ENCODE assay signal across 14 cellular contexts in the genomic region with DNA sequence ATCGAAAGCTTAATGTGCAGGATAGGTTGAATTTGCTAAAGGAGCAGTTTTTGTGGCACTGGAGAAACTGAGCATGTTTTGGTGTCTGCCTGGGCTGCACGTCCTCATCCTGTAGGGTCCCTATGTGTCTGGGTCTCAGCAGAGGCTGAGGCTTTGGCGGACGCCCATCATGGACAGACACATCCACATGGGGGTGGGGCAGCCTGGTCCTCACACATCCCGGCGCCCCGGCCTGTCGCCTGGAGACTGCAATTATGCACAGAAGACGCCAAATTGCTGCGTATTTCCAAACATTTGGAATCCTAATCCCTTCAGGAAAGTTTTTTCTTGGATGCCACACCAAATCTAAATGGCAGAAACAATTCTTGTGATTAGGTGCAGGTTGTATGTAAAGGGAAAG.
DNase-seq lines count a peak whose midpoint lies in the region; ATAC-seq and TF ChIP-seq lines count a peak whose summit lies in the region.
"Had no signal": no experiment of that assay in that cellular context is flagged by ENCODE, and none has a peak within 500 bp of the region (broad histone marks: within the 10 kb centered on the region; RNA-seq: fewer than 3 reads in every experiment).

No MANE protein-coding gene starts in this region.

- H2AK5ac ChIP-seq in neuronal stem cell (ENCODE audit: low read depth, low read length) = no peak overlapping the region

- no peak overlapping the region for H3K4ac ChIP-seq in neuronal stem cell (ENCODE audit: low read length)

- TF ChIP-seq EP300 in tibial nerve (IDR thresholded peaks at IDR 0.05) = no peak

- no peaks in the 10 kb centered on the region for H3K4me1 ChIP-seq in right cardiac atrium (ENCODE audit: control insufficient read depth, insufficient read depth, low read length)
- no peaks in the 10 kb centered on the region for H3K4me1 ChIP-seq in left ventricle myocardium inferior
- H3K4me1 ChIP-seq in neuronal stem cell (ENCODE audit: control insufficient read depth in 2 of 2, insufficient read depth in 1 of 2, low read depth in 1 of 2, low read length in 2 of 2) = peaks cover 0 to 9% of the 10 kb centered on the region in 2 donors
- H3K4me1 ChIP-seq in tibial nerve = no peaks in the 10 kb centered on the region
- H3K4me1 ChIP-seq: SJCRH30 had no signal

- no peak overlapping the region for H3K27ac ChIP-seq in right cardiac atrium (ENCODE audit: low read length)
- H3K27ac ChIP-seq in left ventricle myocardium inferior (replicated peaks) = no peak overlapping the region
- H3K27ac ChIP-seq in neuronal stem cell (replicated peaks; ENCODE audit: low read length) = no peak overlapping the region
- no peak overlapping the region for H3K27ac ChIP-seq in tibial nerve
- H3K27ac ChIP-seq: HL-60, SJCRH30 had no signal

- H2AFZ ChIP-seq in neuronal stem cell (ENCODE audit: low read length) = no peak overlapping the region
- H2AFZ ChIP-seq: GM23338 had no signal

- H3K27me3 ChIP-seq in right cardiac atrium (ENCODE audit: control insufficient read depth, insufficient read depth) = no peaks in the 10 kb centered on the region
- H3K27me3 ChIP-seq in left ventricle myocardium inferior (ENCODE audit: low read depth) = peaks cover 34% of the 10 kb centered on the region
- no peaks in the 10 kb centered on the region for H3K27me3 ChIP-seq in neuronal stem cell (ENCODE audit: control insufficient read depth in 3 of 3, insufficient read depth in 3 of 3, low read depth in 1 of 3, low read length in 3 of 3)
- H3K27me3 ChIP-seq in tibial nerve = no peaks in the 10 kb centered on the region

- intact Hi-C loops in right cardiac atrium (cut with DNase I) = no loop called here
- intact Hi-C loops in left ventricle myocardium inferior (cut with micrococcal nuclease) = no loop called here

- no peak overlapping the region for H2BK15ac ChIP-seq in neuronal stem cell (ENCODE audit: low read length)

- TF ChIP-seq POLR2A in tibial nerve (IDR thresholded peaks at IDR 0.05) = no peak

- no peak overlapping the region for H4K8ac ChIP-seq in neuronal stem cell (ENCODE audit: low read depth, low read length)

- H2BK120ac ChIP-seq in neuronal stem cell (ENCODE audit: low read depth, low read length) = no peak overlapping the region

- no peak overlapping the region for H2BK12ac ChIP-seq in neuronal stem cell (ENCODE audit: low read length)

- H3K4me3 ChIP-seq in right cardiac atrium (ENCODE audit: low read length) (no peak overlapping the region), left ventricle myocardium inferior (no peak overlapping the region), neuronal stem cell (ENCODE audit: low read length in 2 of 2) (no peak overlapping the region), tibial nerve (no peak overlapping the region)
- H3K4me3 ChIP-seq: GM23338, SJCRH30 had no signal

- H3K4me2 ChIP-seq in neuronal stem cell (ENCODE audit: insufficient read depth, low read length, poor library complexity, severe bottlenecking) = no peak overlapping the region
- H3K4me2 ChIP-seq: GM23338 had no signal

- H3K23ac ChIP-seq in neuronal stem cell (ENCODE audit: low read depth, low read length, poor library complexity) = no peak overlapping the region

- no peak overlapping the region for H2BK5ac ChIP-seq in neuronal stem cell (ENCODE audit: low read length)

- H3K79me1 ChIP-seq in neuronal stem cell (ENCODE audit: low read depth, low read length) = no peaks in the 10 kb centered on the region

- no peak overlapping the region for H3K14ac ChIP-seq in neuronal stem cell (ENCODE audit: low read length)

- DNase-seq in right cardiac atrium (peak in 2 of 3 donors; percentile 64 to 72), left ventricle myocardium inferior (no peak), islet precursor cell (peak; percentile 42), neuronal stem cell (ENCODE audit: low spot score) (no peak), GM03348 (ENCODE audit: low spot score) (no peak), SIG-M5 (lab: John Stamatoyannopoulos, UW) (no peak), tibial nerve (ENCODE audit: low spot score in 2 of 2) (no peak)
- DNase-seq: DMS 273 treated with DMSO at 0.1 percent for 48 hours, HCEC 1CT, NCI-H187 treated with DMSO at 0.1 percent for 48 hours, NCI-H510A had no signal

- H3K36me3 ChIP-seq in left ventricle myocardium inferior (no peaks in the 10 kb centered on the region), neuronal stem cell (replicated peaks in 1 of 2; ENCODE audit: control insufficient read depth in 2 of 2, insufficient read depth in 2 of 2, low read length in 2 of 2) (no peaks in the 10 kb centered on the region), tibial nerve (no peaks in the 10 kb centered on the region)
- H3K36me3 ChIP-seq: SJCRH30 had no signal

- WGBS in right cardiac atrium = 78% methylated on average over 10 of the region's 10 CpGs
- WGBS in neuronal stem cell (ENCODE audit: extremely low coverage in 2 of 2, insufficient read length in 2 of 2, insufficient replicate concordance in 1 of 2), 2 donors = no CpG with 5 or more reads among the region's 10 CpGs
- 77 to 91% methylated on average over 8 to 10 of the region's 10 CpGs for WGBS in tibial nerve, 2 donors

- no peaks in the 10 kb centered on the region for H3K9me3 ChIP-seq in right cardiac atrium (ENCODE audit: control insufficient read depth, low read length)
- H3K9me3 ChIP-seq in left ventricle myocardium inferior (replicated peaks) = no peaks in the 10 kb centered on the region
- no peaks in the 10 kb centered on the region for H3K9me3 ChIP-seq in neuronal stem cell (replicated peaks in 1 of 2; ENCODE audit: control insufficient read depth in 2 of 2, insufficient read depth in 1 of 2, low read depth in 1 of 2, low read length in 2 of 2)
- no peaks in the 10 kb centered on the region for H3K9me3 ChIP-seq in tibial nerve
- H3K9me3 ChIP-seq: SJCRH30 had no signal

- no peak for ATAC-seq in right cardiac atrium

- no peak overlapping the region for H4K91ac ChIP-seq in neuronal stem cell (ENCODE audit: low read depth, low read length, poor library complexity)

- H3K18ac ChIP-seq in neuronal stem cell (ENCODE audit: low read length) = peak overlapping the region; percentile 23

- TF ChIP-seq CTCF in left ventricle myocardium inferior (IDR thresholded peaks at IDR 0.05; ENCODE audit: borderline replicate concordance) (no peak), tibial nerve (IDR thresholded peaks at IDR 0.05) (no peak)

- no peak overlapping the region for H3K9ac ChIP-seq in neuronal stem cell (ENCODE audit: low read depth, low read length, poor library complexity)

Comparison
In these comparisons a context has a peak if more than half of its experiments do, and no peak if none do; other contexts are left out.
1. DNase-seq: peak in right cardiac atrium (2 of 3) and islet precursor cell (single experiment); none in left ventricle myocardium inferior (single experiment), neuronal stem cell (single experiment), GM03348 (single experiment), SIG-M5 (single experiment) and tibial nerve (0 of 2).